26 cellular contexts compared by ENCODE assay signal in genomic region chr1:178180405-178180804, GRCh38.
"Had no signal": no experiment of that assay in that cellular context is flagged by ENCODE, and none has a peak within 500 bp of the region (broad histone marks: within the 10 kb centered on the region; RNA-seq: fewer than 3 reads in every experiment).

No MANE protein-coding gene starts in this region.

- H3K27ac ChIP-seq: colonic mucosa, coronary artery, dorsolateral prefrontal cortex, epithelial cell of prostate, esophagus muscularis mucosa, esophagus squamous epithelium, foreskin keratinocyte, gastrocnemius medialis, gastroesophageal sphincter, heart right ventricle had no signal

- H3K4me1 ChIP-seq: colonic mucosa, esophagus muscularis mucosa, esophagus squamous epithelium, gastrocnemius medialis, gastroesophageal sphincter had no signal

- FAIRE-seq: colon, endometrium, endothelial cell of umbilical vein had no signal

- H3K4me3 ChIP-seq: colonic mucosa, coronary artery, dorsolateral prefrontal cortex, esophagus muscularis mucosa, esophagus squamous epithelium, gastrocnemius medialis, gastroesophageal sphincter, heart right ventricle had no signal

- ATAC-seq: effector memory CD8-positive, alpha-beta T cell; esophagus mucosa; foreskin keratinocyte; gastrocnemius medialis; gastroesophageal sphincter; heart right ventricle had no signal

- H3K36me3 ChIP-seq: colonic mucosa, esophagus muscularis mucosa, esophagus squamous epithelium, gastrocnemius medialis, gastroesophageal sphincter, heart right ventricle had no signal

- H3K27me3 ChIP-seq: colonic mucosa, dorsolateral prefrontal cortex, esophagus muscularis mucosa, esophagus squamous epithelium, foreskin keratinocyte, gastrocnemius medialis, gastroesophageal sphincter, heart right ventricle had no signal

- H3K9me3 ChIP-seq: colonic mucosa, esophagus muscularis mucosa, esophagus squamous epithelium, gastrocnemius medialis, gastroesophageal sphincter, heart right ventricle had no signal

- DNase-seq: colonic mucosa; cortex of kidney; dermis blood vessel endothelial cell; dorsolateral prefrontal cortex; effector CD4-positive, alpha-beta T cell; effector CD8-positive, alpha-beta T cell; effector memory CD4-positive, alpha-beta T cell; effector memory CD8-positive, alpha-beta T cell; endodermal cell; erythroblast; esophagus squamous epithelium; foreskin fibroblast; foreskin keratinocyte; foreskin melanocyte; gastrocnemius medialis; glutamatergic neuron; head of caudate nucleus; heart right ventricle had no signal
